1 cellular context compared by ENCODE assay signal in the genomic region with DNA sequence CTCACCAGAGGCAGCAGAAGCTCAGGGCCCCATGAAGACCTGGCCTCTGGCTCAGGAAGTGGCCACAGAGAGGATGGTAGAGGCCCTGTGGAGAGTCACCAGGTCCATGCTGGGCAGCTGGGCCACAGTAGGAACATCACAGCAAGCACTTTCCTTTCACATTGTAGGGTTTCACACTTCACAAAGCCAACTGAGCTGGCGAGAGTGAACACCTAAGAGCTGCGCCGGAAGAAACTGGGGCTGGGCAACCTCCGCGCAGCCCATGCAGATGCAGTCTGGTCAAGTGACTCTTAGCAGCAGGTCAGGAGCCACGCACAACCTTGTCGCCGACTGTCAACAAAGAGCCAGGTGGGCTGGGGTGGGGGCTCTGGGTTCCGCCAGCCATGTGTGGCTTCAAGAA.
TF ChIP-seq lines count a peak whose summit lies in the region.

No MANE protein-coding gene starts in this region.

TF ChIP-seq in HEK293T, 16 proteins besides CTCF, POLR2A, EP300 and RAD21:
- TF ChIP-seq FOXA1 (IDR thresholded peaks at IDR 0.05), result no peak
- TF ChIP-seq SP1 (IDR thresholded peaks at IDR 0.05), result no peak
- no peak for TF ChIP-seq ARNT (IDR thresholded peaks at IDR 0.05)
- TF ChIP-seq ELF4 (IDR thresholded peaks at IDR 0.05), result no peak
- TF ChIP-seq FOXK2 (IDR thresholded peaks at IDR 0.05), result no peak
- TF ChIP-seq ZNF384 (IDR thresholded peaks at IDR 0.05), result no peak
- TF ChIP-seq HDGF (IDR thresholded peaks at IDR 0.05; ENCODE audit: borderline replicate concordance), result no peak
- no peak for TF ChIP-seq CTBP1 (IDR thresholded peaks at IDR 0.05; ENCODE audit: borderline replicate concordance)
- TF ChIP-seq FOXM1 (IDR thresholded peaks at IDR 0.05; ENCODE audit: borderline replicate concordance), result no peak
- TF ChIP-seq TARDBP (IDR thresholded peaks at IDR 0.05), result no peak
- no peak for TF ChIP-seq LEF1 (IDR thresholded peaks at IDR 0.05; ENCODE audit: borderline replicate concordance)
- TF ChIP-seq SUZ12 (IDR thresholded peaks at IDR 0.05), result no peak
- no peak for TF ChIP-seq L3MBTL2 (conservative IDR thresholded peaks at IDR 0.05)
- TF ChIP-seq BHLHE40 (IDR thresholded peaks at IDR 0.05; ENCODE audit: borderline replicate concordance), result no peak
- TF ChIP-seq NFRKB (IDR thresholded peaks at IDR 0.05), result no peak
- TF ChIP-seq, protein P1, sequence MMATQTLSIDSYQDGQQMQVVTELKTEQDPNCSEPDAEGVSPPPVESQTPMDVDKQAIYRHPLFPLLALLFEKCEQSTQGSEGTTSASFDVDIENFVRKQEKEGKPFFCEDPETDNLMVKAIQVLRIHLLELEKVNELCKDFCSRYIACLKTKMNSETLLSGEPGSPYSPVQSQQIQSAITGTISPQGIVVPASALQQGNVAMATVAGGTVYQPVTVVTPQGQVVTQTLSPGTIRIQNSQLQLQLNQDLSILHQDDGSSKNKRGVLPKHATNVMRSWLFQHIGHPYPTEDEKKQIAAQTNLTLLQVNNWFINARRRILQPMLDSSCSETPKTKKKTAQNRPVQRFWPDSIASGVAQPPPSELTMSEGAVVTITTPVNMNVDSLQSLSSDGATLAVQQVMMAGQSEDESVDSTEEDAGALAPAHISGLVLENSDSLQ (IDR thresholded peaks at IDR 0.05), result no peak
